ENCODE assay signal across 14 cellular contexts in the genomic region with DNA sequence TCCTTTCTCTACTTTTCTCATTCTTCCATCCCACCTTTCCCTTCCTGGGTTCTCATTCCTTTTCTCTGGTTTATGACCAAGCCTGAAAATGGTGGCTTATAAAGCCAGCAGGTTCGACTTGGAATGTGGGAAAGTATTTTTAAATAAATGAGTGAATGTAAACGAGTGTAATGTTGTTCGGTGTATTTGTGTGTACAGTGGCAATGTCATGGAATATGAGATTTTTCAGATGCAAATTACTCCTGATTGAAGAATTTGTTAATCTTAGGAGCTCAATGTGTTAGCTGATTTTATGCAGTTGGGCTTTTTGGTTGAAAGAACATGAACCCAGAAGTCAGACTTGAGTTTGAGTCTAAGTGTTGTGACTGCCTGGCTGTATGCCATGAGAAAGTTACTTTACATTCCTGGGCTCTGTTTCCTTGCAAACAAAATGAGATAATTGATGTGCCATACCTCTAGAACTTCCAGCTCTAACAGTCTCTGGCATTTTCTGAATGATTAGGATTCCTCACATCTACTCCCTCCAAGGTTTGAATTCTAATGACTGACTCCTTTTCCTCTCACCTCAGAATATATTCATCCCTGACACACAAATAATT. TPM values are rescaled to one million over a fixed set of nuclear protein-coding genes. Genes with fewer than 3 reads are reported as not detected.
DNase-seq lines count a peak whose midpoint lies in the region; ATAC-seq and TF ChIP-seq lines count a peak whose summit lies in the region.
"Had no signal": no experiment of that assay in that cellular context is flagged by ENCODE, and none has a peak within 500 bp of the region (broad histone marks: within the 10 kb centered on the region; RNA-seq: fewer than 3 reads in every experiment).

No MANE protein-coding gene starts in this region.

- H3K79me2 ChIP-seq in OCI-LY7 (ENCODE audit: insufficient read depth, low read depth, low read length): no peaks in the 10 kb centered on the region

- no peaks in the 10 kb centered on the region for H4K20me1 ChIP-seq in OCI-LY7 (ENCODE audit: insufficient read depth, low read length)

- ATAC-seq in thoracic aorta (ENCODE audit: insufficient number of reproducible peaks, low FRiP score, low read depth): no peak
- no peak for ATAC-seq in HG03097 (IDR thresholded peaks at IDR 0.05; ENCODE audit: low FRiP score, unreplicated experiment)
- ATAC-seq: activated naive CD4-positive, alpha-beta T cell treated with anti-CD3 and anti-CD28 coated beads, Interleukin-2, amount 50 U/mL, for 72 hours; CD8-positive, alpha-beta T cell had no signal

- intact Hi-C loops in OCI-LY7 (cut with micrococcal nuclease; ENCODE audit: unreplicated experiment): no loop called here

- CTCF ChIA-PET in OCI-LY7 (lab: Charles Lee; ENCODE audit: unreplicated experiment): no interaction called here

- no peak overlapping the region for H3K4me2 ChIP-seq in OCI-LY7 (ENCODE audit: low read length)

- no peaks in the 10 kb centered on the region for H3K9me2 ChIP-seq in OCI-LY7 (ENCODE audit: insufficient read depth, low read length)

- in situ Hi-C loops in HAP-1 (cut with MboI; ENCODE audit: low sequenced_read_pairs): no loop called here

- DNase-seq in HAP-1 (ENCODE audit: low spot score in 2 of 2): peak; percentile 61 to 82
- DNase-seq in amniotic epithelial cell (ENCODE audit: low read depth): peak; percentile 70
- peak; percentile 51 to 56 for DNase-seq in foreskin fibroblast
- DNase-seq in thoracic aorta (ENCODE audit: low spot score): no peak
- DNase-seq in OCI-LY7 (ENCODE audit: low spot score): no peak
- DNase-seq in hippocampal formation (lab: John Stamatoyannopoulos, UW): no peak
- no peak for DNase-seq in H4 (ENCODE audit: low spot score)
- DNase-seq: CD8-positive, alpha-beta T cell; NCI-H146; NCI-H748 treated with DMSO at 0.1 percent for 48 hours; Right ventricle myocardium superior had no signal

- peaks cover 40% of the 10 kb centered on the region for H3K4me1 ChIP-seq in HAP-1
- H3K4me1 ChIP-seq in thoracic aorta (ENCODE audit: control insufficient read depth in 1 of 2, low read depth in 2 of 2): peaks cover 24 to 83% of the 10 kb centered on the region in 2 donors
- no peaks in the 10 kb centered on the region for H3K4me1 ChIP-seq in OCI-LY7 (ENCODE audit: insufficient read depth, low read length, poor library complexity, severe bottlenecking)

- POLR2A ChIA-PET in OCI-LY7 (lab: Charles Lee): interaction anchor here (1.7 kb wide), 2 partner anchors 16 to 40 kb away, joined by 3 read pairs; no protein-coding TSS in a partner anchor

- no peaks in the 10 kb centered on the region for H3K9me3 ChIP-seq in HAP-1
- H3K9me3 ChIP-seq in thoracic aorta: no peaks in the 10 kb centered on the region
- H3K9me3 ChIP-seq in OCI-LY7 (ENCODE audit: low read length): no peaks in the 10 kb centered on the region

- H3K27ac ChIP-seq in thoracic aorta (peak overlapping the region; percentile 48 to 50), OCI-LY7 (ENCODE audit: low read depth, low read length, poor library complexity, severe bottlenecking) (no peak overlapping the region)
- H3K27ac ChIP-seq: skin epidermis had no signal

- TF ChIP-seq CTCF in foreskin fibroblast (IDR thresholded peaks at IDR 0.05; ENCODE audit: low read depth, low read length) (no peak), thoracic aorta (IDR thresholded peaks at IDR 0.05) (no peak), OCI-LY7 (conservative IDR thresholded peaks at IDR 0.05; ENCODE audit: low read length) (no peak)

- H3K4me3 ChIP-seq in HAP-1 (no peak overlapping the region), foreskin fibroblast (ENCODE audit: low read depth in 1 of 2, low read length in 2 of 2) (no peak overlapping the region), thoracic aorta (no peak overlapping the region), OCI-LY7 (ENCODE audit: low read depth, low read length, poor library complexity, severe bottlenecking) (no peak overlapping the region)
- H3K4me3 ChIP-seq: skin epidermis had no signal

- H3K36me3 ChIP-seq in HAP-1 (replicated peaks): no peaks in the 10 kb centered on the region
- H3K36me3 ChIP-seq in thoracic aorta: no peaks in the 10 kb centered on the region
- no peaks in the 10 kb centered on the region for H3K36me3 ChIP-seq in OCI-LY7 (ENCODE audit: insufficient read depth, low read length)

- H3K27me3 ChIP-seq in HAP-1 (ENCODE audit: low read depth) (no peaks in the 10 kb centered on the region), thoracic aorta (replicated peaks; ENCODE audit: insufficient read depth) (no peaks in the 10 kb centered on the region)

- no TSS peak for BruUV-seq in OCI-LY7 (replicated peaks; lab: Mats Ljungman, UMichigan)

- H2AFZ ChIP-seq in OCI-LY7 (ENCODE audit: low read length): no peak overlapping the region

RNA-seq across cellular contexts. Expression of a gene that starts 6.6 kb away (rescaled TPM):
- total RNA-seq in thoracic aorta (100 to 1,000 TPM in 1 of 2 donors, 10 to 100 TPM in 1; 47.4 to 116 TPM), OCI-LY7 (2022) (not detected in 2 replicates)
- not detected in 2 replicates for total RNA-seq in OCI-LY7 (2014; rRNA removed; shearing (Covaris generic))
- 0.51 and 1.1 TPM in 2 replicates for total RNA-seq in H4 (2014; rRNA removed; shearing (Covaris generic))
- total RNA-seq: activated naive CD4-positive, alpha-beta T cell treated with anti-CD3 and anti-CD28 coated beads, Interleukin-2, amount 50 U/mL, for 72 hours; CD8-positive, alpha-beta T cell had no signal

Comparison
In these comparisons a context has a peak if more than half of its experiments do, and no peak if none do; other contexts are left out.
1. DNase-seq: peak in HAP-1 (2 of 2), amniotic epithelial cell (single experiment) and foreskin fibroblast (2 of 2); none in thoracic aorta (single experiment), OCI-LY7 (single experiment), hippocampal formation (0 of 2) and H4 (single experiment).
2. RNA of a gene that starts 6.6 kb away (total RNA-seq): 47.4 to 116 TPM in thoracic aorta; 0.51 to 1.1 TPM in H4 and not detected in OCI-LY7; every median in the first group is over 10 times any median in the second.